ENCODE assay signal across 12 cellular contexts in genomic region chr3:37904614-37905047, GRCh38. TPM values are rescaled to one million over a fixed set of nuclear protein-coding genes. Genes with fewer than 3 reads are reported as not detected.
DNase-seq lines count a peak whose midpoint lies in the region; ATAC-seq, FAIRE-seq and TF ChIP-seq lines count a peak whose summit lies in the region.
"Had no signal": no experiment of that assay in that cellular context is flagged by ENCODE, and none has a peak within 500 bp of the region (broad histone marks: within the 10 kb centered on the region; RNA-seq: fewer than 3 reads in every experiment).

No MANE protein-coding gene starts in this region.

- H4K20me1 ChIP-seq in neural progenitor cell (ENCODE audit: low read depth) = peaks cover 47% of the 10 kb centered on the region

- DNase-seq in RCC 7860 (ENCODE audit: low spot score) (peak; percentile 11), epithelial cell of esophagus (ENCODE audit: low read depth) (peak; percentile 27), neural progenitor cell (ENCODE audit: low spot score) (peak; percentile 39), ecto neural progenitor cell (ENCODE audit: low spot score) (no peak), T-helper 1 cell (no peak), NCI-H187 treated with DMSO at 0.1 percent for 48 hours (lab: John Stamatoyannopoulos, UW) (no peak)
- DNase-seq: glutamatergic neuron; OCI-M1; stimulated activated naive CD8-positive, alpha-beta T cell treated with anti-CD3 and anti-CD28 coated beads, Interleukin-15, amount 100 ng/mL, for 72 hours had no signal

- peak overlapping the region; percentile 3 for H3K4me3 Mint-ChIP-seq in neural progenitor cell
- H3K4me3 Mint-ChIP-seq: activated naive CD4-positive, alpha-beta T cell treated with anti-CD3 and anti-CD28 coated beads, Interleukin-2, amount 50 U/mL, for 24 hours; stimulated activated naive CD8-positive, alpha-beta T cell treated with anti-CD3 and anti-CD28 coated beads, Interleukin-15, amount 100 ng/mL, for 72 hours had no signal

- H3K4me3 ChIP-seq in epithelial cell of esophagus (ENCODE audit: low read length) = no peak overlapping the region
- no peak overlapping the region for H3K4me3 ChIP-seq in neural progenitor cell

- no peaks in the 10 kb centered on the region for H3K9me3 Mint-ChIP-seq in neural progenitor cell
- H3K9me3 Mint-ChIP-seq: activated naive CD4-positive, alpha-beta T cell treated with anti-CD3 and anti-CD28 coated beads, Interleukin-2, amount 50 U/mL, for 24 hours; stimulated activated naive CD8-positive, alpha-beta T cell treated with anti-CD3 and anti-CD28 coated beads, Interleukin-15, amount 100 ng/mL, for 72 hours had no signal

- H3K36me3 Mint-ChIP-seq in neural progenitor cell = peaks cover 7% of the 10 kb centered on the region
- H3K36me3 Mint-ChIP-seq: activated naive CD4-positive, alpha-beta T cell treated with anti-CD3 and anti-CD28 coated beads, Interleukin-2, amount 50 U/mL, for 24 hours had no signal

- peak overlapping the region; percentile 23 for H3K4me2 ChIP-seq in neural progenitor cell

- H3K27ac Mint-ChIP-seq in neural progenitor cell = peak overlapping the region; percentile 0
- H3K27ac Mint-ChIP-seq: activated naive CD4-positive, alpha-beta T cell treated with anti-CD3 and anti-CD28 coated beads, Interleukin-2, amount 50 U/mL, for 24 hours had no signal

- no peaks in the 10 kb centered on the region for H3K79me2 ChIP-seq in neural progenitor cell (ENCODE audit: low read depth)

- H3F3A ChIP-seq in neural progenitor cell (ENCODE audit: low read depth) = peaks cover 4% of the 10 kb centered on the region

- H3K27ac ChIP-seq in C4-2B (0 out of 2 replicates have a peak overlapping the region, but pooled peaks have one; percentile 9), neural progenitor cell (no peak overlapping the region)

- no peaks in the 10 kb centered on the region for H3K27me3 ChIP-seq in neural progenitor cell

- H3K9me3 ChIP-seq in neural progenitor cell (ENCODE audit: low read depth) = no peaks in the 10 kb centered on the region

- peaks cover 56% of the 10 kb centered on the region for H3K4me1 Mint-ChIP-seq in neural progenitor cell

- peaks cover 38% of the 10 kb centered on the region for H3K4me1 ChIP-seq in neural progenitor cell

- FAIRE-seq in RCC 7860 (lab: Jason Lieb, UNC) = no peak

- no peak for ATAC-seq in HG02763 (IDR thresholded peaks at IDR 0.05; ENCODE audit: unreplicated experiment)
- ATAC-seq: stimulated activated naive CD8-positive, alpha-beta T cell treated with anti-CD3 and anti-CD28 coated beads, Interleukin-15, amount 100 ng/mL, for 72 hours had no signal

- no peak for TF ChIP-seq CTCF in C4-2B (conservative IDR thresholded peaks at IDR 0.05)
- no peak for TF ChIP-seq CTCF in epithelial cell of esophagus (IDR thresholded peaks at IDR 0.05; ENCODE audit: insufficient read depth, low read depth, low read length, missing control alignments)
- no peak for TF ChIP-seq CTCF in neural progenitor cell (IDR thresholded peaks at IDR 0.05)

- H3K27me3 Mint-ChIP-seq in neural progenitor cell (ENCODE audit: insufficient read depth, low read depth) = peaks cover 4% of the 10 kb centered on the region
- H3K27me3 Mint-ChIP-seq: activated naive CD4-positive, alpha-beta T cell treated with anti-CD3 and anti-CD28 coated beads, Interleukin-2, amount 50 U/mL, for 24 hours had no signal

- H3K9ac ChIP-seq in neural progenitor cell = no peak overlapping the region

- H3K36me3 ChIP-seq in neural progenitor cell = no peaks in the 10 kb centered on the region

- no peak overlapping the region for H2AFZ ChIP-seq in neural progenitor cell (replicated peaks)

RNA-seq across cellular contexts. Expression of gene CTDSPL, which starts 43.0 kb away (rescaled TPM):
- total RNA-seq in neural progenitor cell (ENCODE audit: low replicate concordance) = 36.9 and 43.0 TPM in 2 replicates

Comparison
In these comparisons a context has a peak if more than half of its experiments do, and no peak if none do; other contexts are left out.
1. DNase-seq: peak in RCC 7860 (single experiment), epithelial cell of esophagus (single experiment) and neural progenitor cell (single experiment); none in ecto neural progenitor cell (single experiment), T-helper 1 cell (0 of 5) and NCI-H187 treated with DMSO at 0.1 percent for 48 hours (single experiment).